1 cellular context compared by ENCODE assay signal in genomic region chr5:602466-603035, GRCh38.
TF ChIP-seq lines count a peak whose summit lies in the region.

No MANE protein-coding gene starts in this region.

TF ChIP-seq in IMR-90, 13 proteins besides CTCF, POLR2A, EP300 and RAD21 (continued from another document):
- TF ChIP-seq RFX5 (IDR thresholded peaks at IDR 0.05; ENCODE audit: low read depth, low read length) (no peak), USF2 (IDR thresholded peaks at IDR 0.05; ENCODE audit: low read depth, low read length) (no peak), RCOR1 (IDR thresholded peaks at IDR 0.05; ENCODE audit: insufficient replicate concordance, low read length) (no peak), SMC3 (IDR thresholded peaks at IDR 0.05; ENCODE audit: low read depth, low read length) (no peak), MXI1 (IDR thresholded peaks at IDR 0.05; ENCODE audit: borderline replicate concordance, low read depth, low read length) (no peak), MAFK (IDR thresholded peaks at IDR 0.05; ENCODE audit: low read depth, low read length) (no peak), NFE2L2 (IDR thresholded peaks at IDR 0.05; ENCODE audit: low read depth, low read length) (no peak), FOS (IDR thresholded peaks at IDR 0.05; ENCODE audit: low read depth, low read length) (no peak), ELK1 (IDR thresholded peaks at IDR 0.05; ENCODE audit: borderline replicate concordance, low read depth, low read length) (no peak), MAZ (IDR thresholded peaks at IDR 0.05; ENCODE audit: borderline replicate concordance, low read depth, low read length) (no peak)
